13 cellular contexts compared by ENCODE assay signal in genomic region chr2:65164379-65165023, GRCh38. TPM values are rescaled to one million over a fixed set of nuclear protein-coding genes. Genes with fewer than 3 reads are reported as not detected.
DNase-seq lines count a peak whose midpoint lies in the region; ATAC-seq and TF ChIP-seq lines count a peak whose summit lies in the region.
"Had no signal": no experiment of that assay in that cellular context is flagged by ENCODE, and none has a peak within 500 bp of the region (broad histone marks: within the 10 kb centered on the region; RNA-seq: fewer than 3 reads in every experiment).

No MANE protein-coding gene starts in this region.

- TF ChIP-seq CTCF in DND-41 (IDR thresholded peaks at IDR 0.05; ENCODE audit: borderline replicate concordance, extremely low read depth, low read length, poor library complexity, severe bottlenecking) (no peak), left ventricle myocardium inferior (IDR thresholded peaks at IDR 0.05; ENCODE audit: borderline replicate concordance) (no peak), osteocyte (IDR thresholded peaks at IDR 0.05) (no peak)

- peaks cover 20% of the 10 kb centered on the region for H3K4me1 ChIP-seq in DND-41 (ENCODE audit: insufficient read depth, low read length)
- peaks cover 25% of the 10 kb centered on the region for H3K4me1 ChIP-seq in left ventricle myocardium inferior
- H3K4me1 ChIP-seq in skeletal muscle tissue (ENCODE audit: control insufficient read depth in 3 of 3, insufficient read depth in 3 of 3, low read length in 3 of 3), result peaks cover 0 to 6% (median 5%) of the 10 kb centered on the region in 3 donors

- H3K36me3 Mint-ChIP-seq in osteocyte (ENCODE audit: unreplicated experiment), result no peaks in the 10 kb centered on the region

- H2AFZ ChIP-seq in DND-41 (ENCODE audit: low read depth, low read length), result 0 out of 2 replicates have a peak overlapping the region, but pooled peaks have one; percentile 0

- DNase-seq in DND-41 (no peak), SKM-1 treated with dmso at 0.1 percent for 144 hours (lab: John Stamatoyannopoulos, UW; ENCODE audit: unreplicated experiment) (peak; percentile 64), left ventricle myocardium inferior (no peak), NCI-H2196 treated with DMSO at 0.1 percent for 48 hours (lab: John Stamatoyannopoulos, UW; ENCODE audit: unreplicated experiment) (no peak), osteocyte (ENCODE audit: extremely low spot score, unreplicated experiment) (no peak), DMS79 (lab: John Stamatoyannopoulos, UW) (no peak), HuH-7 (ENCODE audit: low spot score) (no peak)
- DNase-seq: activated CD4-positive, CD25-positive, alpha-beta regulatory T cell treated with anti-CD3 and anti-CD28 coated beads, Interleukin-2, amount 50 U/mL, for 72 hours; activated gamma-delta T cell treated with Interleukin-2 at 50 U/mL for 16 hours; COR-L47; NCI-H1694 treated with DMSO at 0.1 percent for 48 hours had no signal

- ATAC-seq in DND-41 (ENCODE audit: insufficient read depth, low read depth), result no peak

- no peaks in the 10 kb centered on the region for H3K36me3 ChIP-seq in DND-41 (ENCODE audit: insufficient read depth, low read length)
- H3K36me3 ChIP-seq in left ventricle myocardium inferior, result no peaks in the 10 kb centered on the region
- H3K36me3 ChIP-seq in skeletal muscle tissue (ENCODE audit: control insufficient read depth in 3 of 3, insufficient read depth in 3 of 3, low read length in 3 of 3), result no peaks in the 10 kb centered on the region

- H3K9me3 Mint-ChIP-seq in osteocyte (ENCODE audit: unreplicated experiment), result no peaks in the 10 kb centered on the region
- H3K9me3 Mint-ChIP-seq: neural crest cell had no signal

- H3K27me3 Mint-ChIP-seq in osteocyte (ENCODE audit: unreplicated experiment), result no peaks in the 10 kb centered on the region

- H3K4me2 ChIP-seq in DND-41 (ENCODE audit: insufficient read depth, low read length), result no peak overlapping the region

- no peaks in the 10 kb centered on the region for H3K79me2 ChIP-seq in DND-41 (ENCODE audit: insufficient read depth, low read length)

- H3K4me3 Mint-ChIP-seq in osteocyte (ENCODE audit: unreplicated experiment), result no peak overlapping the region
- H3K4me3 Mint-ChIP-seq: neural crest cell had no signal

- H3K4me1 Mint-ChIP-seq in osteocyte (ENCODE audit: unreplicated experiment), result no peaks in the 10 kb centered on the region

- no peak overlapping the region for H3K27ac ChIP-seq in DND-41 (ENCODE audit: low read length)
- peak overlapping the region; percentile 67 for H3K27ac ChIP-seq in left ventricle myocardium inferior (replicated peaks)
- H3K27ac ChIP-seq in skeletal muscle tissue (ENCODE audit: low read depth, low read length), result peak overlapping the region; percentile 33

- H3K27ac Mint-ChIP-seq in osteocyte (ENCODE audit: unreplicated experiment), result no peak overlapping the region

- no peaks in the 10 kb centered on the region for H4K20me1 ChIP-seq in DND-41 (ENCODE audit: insufficient read depth, low read length)

- intact Hi-C loops in left ventricle myocardium inferior (cut with micrococcal nuclease), result no loop called here

- H3K9me3 ChIP-seq in DND-41 (ENCODE audit: insufficient read depth, low read length, severe bottlenecking) (no peaks in the 10 kb centered on the region), left ventricle myocardium inferior (replicated peaks) (no peaks in the 10 kb centered on the region), skeletal muscle tissue (ENCODE audit: control insufficient read depth in 3 of 3, low read length in 3 of 3) (no peaks in the 10 kb centered on the region)

- H3K4me3 ChIP-seq in DND-41 (ENCODE audit: low read depth in 1 of 2, low read length in 2 of 2) (no peak overlapping the region), left ventricle myocardium inferior (no peak overlapping the region), skeletal muscle tissue (ENCODE audit: low read length in 3 of 3) (no peak overlapping the region)

- no peak overlapping the region for H3K9ac ChIP-seq in DND-41 (ENCODE audit: low read depth, low read length)
- no peak overlapping the region for H3K9ac ChIP-seq in skeletal muscle tissue (ENCODE audit: low read depth in 1 of 3, low read length in 3 of 3)

- H3K27me3 ChIP-seq in DND-41 (ENCODE audit: insufficient read depth, low read length, poor library complexity) (no peaks in the 10 kb centered on the region), left ventricle myocardium inferior (ENCODE audit: low read depth) (no peaks in the 10 kb centered on the region), skeletal muscle tissue (ENCODE audit: control insufficient read depth in 3 of 3, insufficient read depth in 3 of 3, low read length in 3 of 3) (no peaks in the 10 kb centered on the region)

RNA-seq across cellular contexts. Expression of gene RAB1A, which starts 34.6 kb away (rescaled TPM):
- 115 TPM for total RNA-seq in left ventricle myocardium inferior
- total RNA-seq in skeletal muscle tissue, result 58.5 TPM
- total RNA-seq in osteocyte, result 128 and 132 TPM in 2 replicates
